Comparison of ENCODE assay signal across 32 cellular contexts in the genomic region with DNA sequence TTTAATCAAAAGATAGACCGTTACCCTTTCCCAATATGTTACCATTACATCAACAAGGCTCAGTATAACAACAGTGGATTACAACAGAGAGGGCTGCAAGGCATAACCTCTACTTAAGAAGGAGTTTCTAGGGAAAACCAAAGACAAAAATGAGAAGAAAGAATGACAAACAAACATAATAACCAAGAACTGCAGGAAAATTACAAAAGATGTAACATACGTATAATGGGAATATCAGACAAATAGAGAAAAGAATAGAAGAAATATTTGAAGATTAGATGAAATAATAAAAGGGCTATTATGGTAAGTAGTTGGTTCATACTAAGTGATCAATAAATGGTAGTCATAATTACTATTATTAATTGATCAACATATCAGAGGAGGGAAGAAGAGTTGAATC. TPM values are rescaled to one million over a fixed set of nuclear protein-coding genes. Genes with fewer than 3 reads are reported as not detected.
A peak's percentile ranks its signal among the peaks of the same experiment; 100 is the strongest.
DNase-seq lines count a peak whose midpoint lies in the region; FAIRE-seq and TF ChIP-seq lines count a peak whose summit lies in the region.
"Had no signal": no experiment of that assay in that cellular context is flagged by ENCODE, and none has a peak within 500 bp of the region (broad histone marks: within the 10 kb centered on the region; RNA-seq: fewer than 3 reads in every experiment).

No MANE protein-coding gene starts in this region.

- no peak for DNase-seq in HUDEP-2 (lab: John Stamatoyannopoulos, UW; ENCODE audit: unreplicated experiment in 76 of 76)
- no peak for DNase-seq in MG63
- DNase-seq: 8988T; ACHN; AML-193; BE2C; C1 segment of cervical spinal cord; Caco-2; Calu3; CD4-positive, alpha-beta memory T cell; CD4-positive, alpha-beta T cell; CD4-positive, CD25-positive, alpha-beta regulatory T cell; CD8-positive, alpha-beta memory T cell; CD8-positive, alpha-beta T cell; COR-L47; DMS 273 treated with DMSO at 0.1 percent for 48 hours; DMS153; DMS53; DMS79; DMS79 treated with DMSO at 0.1 percent for 48 hours; DND-41; EL had no signal

- no peak for TF ChIP-seq CTCF in HEK293 (tag by site-specific recombination; IDR thresholded peaks at IDR 0.05)

- H3K27ac ChIP-seq in HEK293 (ENCODE audit: extremely low read depth, low read depth, low read length) = no peak overlapping the region
- H3K27ac ChIP-seq: 22Rv1; A549; BLaER1; BLaER1 treated with 17β-estradiol and CSF1 and Interleukin-3, amounts not matched to agents 10 nM and 100 nM; C4-2B had no signal

- no peaks in the 10 kb centered on the region for H3K4me1 ChIP-seq in HEK293 (ENCODE audit: control insufficient read depth, insufficient read depth, low read length)
- H3K4me1 ChIP-seq: A549; BE2C; BLaER1; BLaER1 treated with 17β-estradiol and CSF1 and Interleukin-3, amounts not matched to agents 10 nM and 100 nM; Caco-2 had no signal

- POLR2A ChIA-PET in HEK293 (lab: Yijun Ruan, JAX) = no interaction called here

- H3K36me3 ChIP-seq in HEK293 (ENCODE audit: control insufficient read depth in 2 of 2, insufficient read depth in 1 of 2, low read length in 2 of 2) (no peaks in the 10 kb centered on the region), MG63 (no peaks in the 10 kb centered on the region)
- H3K36me3 ChIP-seq: BE2C; BLaER1; BLaER1 treated with 17β-estradiol and CSF1 and Interleukin-3, amounts not matched to agents 10 nM and 100 nM had no signal

- CTCF ChIA-PET in HEK293 (lab: Yijun Ruan, JAX) = no interaction called here

- no peak overlapping the region for H3K4me3 ChIP-seq in HEK293 (ENCODE audit: low read depth, low read length)
- no peak overlapping the region for H3K4me3 ChIP-seq in MG63
- H3K4me3 ChIP-seq: A549; BLaER1; BLaER1 treated with 17β-estradiol and CSF1 and Interleukin-3, amounts not matched to agents 10 nM and 100 nM had no signal

- H3K27me3 ChIP-seq in MG63 = no peaks in the 10 kb centered on the region
- H3K27me3 ChIP-seq: BE2C; BLaER1; BLaER1 treated with 17β-estradiol and CSF1 and Interleukin-3, amounts not matched to agents 10 nM and 100 nM had no signal

- FAIRE-seq in colon (lab: Jason Lieb, UNC) = peak; percentile 14
- FAIRE-seq: A204.1, A549, D721Med had no signal

- H3K9me3 ChIP-seq in HEK293 (ENCODE audit: control insufficient read depth, insufficient read depth, low read depth, low read length) (no peaks in the 10 kb centered on the region), MG63 (no peaks in the 10 kb centered on the region)
- H3K9me3 ChIP-seq: BE2C had no signal

TF ChIP-seq in HEK293, 187 proteins besides CTCF, POLR2A, EP300 and RAD21:
- peak; percentile 35 for TF ChIP-seq SETDB1 (IDR thresholded peaks at IDR 0.05; ENCODE audit: insufficient read length, low read length)
- TF ChIP-seq, protein P1, sequence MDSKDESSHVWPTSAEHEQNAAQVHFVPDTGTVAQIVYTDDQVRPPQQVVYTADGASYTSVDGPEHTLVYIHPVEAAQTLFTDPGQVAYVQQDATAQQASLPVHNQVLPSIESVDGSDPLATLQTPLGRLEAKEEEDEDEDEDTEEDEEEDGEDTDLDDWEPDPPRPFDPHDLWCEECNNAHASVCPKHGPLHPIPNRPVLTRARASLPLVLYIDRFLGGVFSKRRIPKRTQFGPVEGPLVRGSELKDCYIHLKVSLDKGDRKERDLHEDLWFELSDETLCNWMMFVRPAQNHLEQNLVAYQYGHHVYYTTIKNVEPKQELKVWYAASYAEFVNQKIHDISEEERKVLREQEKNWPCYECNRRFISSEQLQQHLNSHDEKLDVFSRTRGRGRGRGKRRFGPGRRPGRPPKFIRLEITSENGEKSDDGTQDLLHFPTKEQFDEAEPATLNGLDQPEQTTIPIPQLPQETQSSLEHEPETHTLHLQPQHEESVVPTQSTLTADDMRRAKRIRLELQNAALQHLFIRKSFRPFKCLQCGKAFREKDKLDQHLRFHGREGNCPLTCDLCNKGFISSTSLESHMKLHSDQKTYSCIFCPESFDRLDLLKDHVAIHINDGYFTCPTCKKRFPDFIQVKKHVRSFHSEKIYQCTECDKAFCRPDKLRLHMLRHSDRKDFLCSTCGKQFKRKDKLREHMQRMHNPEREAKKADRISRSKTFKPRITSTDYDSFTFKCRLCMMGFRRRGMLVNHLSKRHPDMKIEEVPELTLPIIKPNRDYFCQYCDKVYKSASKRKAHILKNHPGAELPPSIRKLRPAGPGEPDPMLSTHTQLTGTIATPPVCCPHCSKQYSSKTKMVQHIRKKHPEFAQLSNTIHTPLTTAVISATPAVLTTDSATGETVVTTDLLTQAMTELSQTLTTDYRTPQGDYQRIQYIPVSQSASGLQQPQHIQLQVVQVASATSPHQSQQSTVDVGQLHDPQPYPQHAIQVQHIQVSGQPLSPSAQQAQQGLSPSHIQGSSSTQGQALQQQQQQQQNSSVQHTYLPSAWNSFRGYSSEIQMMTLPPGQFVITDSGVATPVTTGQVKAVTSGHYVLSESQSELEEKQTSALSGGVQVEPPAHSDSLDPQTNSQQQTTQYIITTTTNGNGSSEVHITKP (tag by site-specific recombination; IDR thresholded peaks at IDR 0.05) = no peak
- no peak for TF ChIP-seq HOXA7 (CRISPR knock-in tag; IDR thresholded peaks at IDR 0.05; ENCODE audit: borderline replicate concordance)
- TF ChIP-seq ZNF133 (tag by site-specific recombination; IDR thresholded peaks at IDR 0.05) = peak; percentile 96
- TF ChIP-seq ZNF777 (tag by site-specific recombination; IDR thresholded peaks at IDR 0.05; ENCODE audit: borderline replicate concordance) = no peak

RNA-seq across cellular contexts. Expression of gene SPON1, which starts 39.1 kb away (rescaled TPM):
- not detected in 2 replicates for total RNA-seq in MG63 (2014; rRNA removed; shearing (Covaris generic); ENCODE audit: low replicate concordance)
- total RNA-seq: A673, Calu3 had no signal
